ENCODE assay signal across 16 cellular contexts in the genomic region with DNA sequence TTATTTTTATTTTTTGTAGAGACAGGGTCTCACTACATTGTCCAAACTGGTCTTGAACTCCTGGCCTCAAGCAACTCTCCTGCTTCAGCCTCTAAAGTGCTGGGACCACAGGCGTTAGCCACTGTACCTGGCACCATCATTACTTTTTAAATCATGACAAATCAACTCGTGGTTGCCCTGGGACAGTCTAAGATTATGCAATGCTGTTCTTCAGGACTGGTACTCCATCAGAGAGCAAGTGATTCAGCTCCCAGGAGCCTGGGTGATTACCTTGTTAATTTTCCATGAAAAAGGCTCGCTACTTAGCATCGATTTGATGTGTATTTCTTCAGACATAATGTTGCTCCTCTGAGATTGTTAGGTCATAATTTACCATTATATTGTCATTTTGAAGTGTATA.
A peak's percentile ranks its signal among the peaks of the same experiment; 100 is the strongest.
DNase-seq lines count a peak whose midpoint lies in the region; FAIRE-seq and TF ChIP-seq lines count a peak whose summit lies in the region.
"Had no signal": no experiment of that assay in that cellular context is flagged by ENCODE, and none has a peak within 500 bp of the region (broad histone marks: within the 10 kb centered on the region; RNA-seq: fewer than 3 reads in every experiment).

No MANE protein-coding gene starts in this region.

- in situ Hi-C loops in mammary epithelial cell (cut with MboI; ENCODE audit: low sequenced_read_pairs in 2 of 2), result no loop called here

- no peak overlapping the region for H2AFZ ChIP-seq in mammary epithelial cell (ENCODE audit: low read depth, low read length)

- FAIRE-seq in urothelium cell line (lab: Jason Lieb, UNC), result peak; percentile 42
- FAIRE-seq: HepG2 had no signal

- dilution Hi-C loops in mammary epithelial cell (cut with HindIII; ENCODE audit: low sequenced_read_pairs), result no loop called here

- H3K9me3 ChIP-seq in mammary epithelial cell (replicated peaks; ENCODE audit: insufficient read depth, low read length), result no peaks in the 10 kb centered on the region

- no peaks in the 10 kb centered on the region for H3K4me1 ChIP-seq in mammary epithelial cell (ENCODE audit: insufficient read depth, low read length)

- no peak overlapping the region for H3K27ac ChIP-seq in mammary epithelial cell (ENCODE audit: insufficient read depth, low read depth, low read length)
- no peak overlapping the region for H3K27ac ChIP-seq in epithelial cell of prostate
- H3K27ac ChIP-seq: BLaER1 treated with 17β-estradiol and CSF1 and Interleukin-3, amounts not matched to agents 10 nM and 100 nM had no signal

- H3K4me2 ChIP-seq in mammary epithelial cell (ENCODE audit: insufficient read depth, low read depth, low read length), result no peak overlapping the region
- H3K4me2 ChIP-seq: BLaER1 treated with 17β-estradiol and CSF1 and Interleukin-3, amounts not matched to agents 10 nM and 100 nM had no signal

- no peaks in the 10 kb centered on the region for H3K27me3 ChIP-seq in mammary epithelial cell (ENCODE audit: insufficient read depth, low read length)
- no peaks in the 10 kb centered on the region for H3K27me3 ChIP-seq in kidney epithelial cell (ENCODE audit: control insufficient read depth, insufficient read depth, low read length)
- H3K27me3 ChIP-seq: BLaER1 treated with 17β-estradiol and CSF1 and Interleukin-3, amounts not matched to agents 10 nM and 100 nM had no signal

- H3K36me3 ChIP-seq in mammary epithelial cell (ENCODE audit: insufficient read depth, low read length) (no peaks in the 10 kb centered on the region), kidney epithelial cell (ENCODE audit: control insufficient read depth, insufficient read depth, low read length) (no peaks in the 10 kb centered on the region)
- H3K36me3 ChIP-seq: BLaER1 treated with 17β-estradiol and CSF1 and Interleukin-3, amounts not matched to agents 10 nM and 100 nM had no signal

- H3K79me2 ChIP-seq in mammary epithelial cell (ENCODE audit: insufficient read depth, low read length), result no peaks in the 10 kb centered on the region

- intact Hi-C loops in mammary epithelial cell (cut with micrococcal nuclease), result no loop called here

- CTCF ChIA-PET in mammary epithelial cell (lab: Charles Lee; ENCODE audit: low non-redundant PET), result no interaction called here

- no peak for TF ChIP-seq CTCF in mammary epithelial cell (conservative IDR thresholded peaks at IDR 0.05 in 1 of 2, IDR thresholded peaks at IDR 0.05 in 1 of 2; ENCODE audit: extremely low read depth in 1 of 2, insufficient read depth in 1 of 2, low read depth in 1 of 2, low read length in 2 of 2)
- no peak for TF ChIP-seq CTCF in kidney epithelial cell (IDR thresholded peaks at IDR 0.05; ENCODE audit: insufficient read depth, low read length, poor library complexity, severe bottlenecking)

- no TSS peak for BruUV-seq in mammary epithelial cell (replicated peaks; lab: Mats Ljungman, UMichigan)

- H3K9ac ChIP-seq in mammary epithelial cell (ENCODE audit: insufficient read depth, low read length), result no peak overlapping the region
- H3K9ac ChIP-seq: BLaER1 treated with 17β-estradiol and CSF1 and Interleukin-3, amounts not matched to agents 10 nM and 100 nM had no signal

- H4K20me1 ChIP-seq in mammary epithelial cell (ENCODE audit: insufficient read depth, low read length), result no peaks in the 10 kb centered on the region
- H4K20me1 ChIP-seq: BLaER1 treated with 17β-estradiol and CSF1 and Interleukin-3, amounts not matched to agents 10 nM and 100 nM had no signal

- DNase-seq in mammary epithelial cell (peak; percentile 37), epithelial cell of prostate (ENCODE audit: low read depth, low spot score) (peak; percentile 2), kidney epithelial cell (ENCODE audit: low read depth) (peak; percentile 21), urothelium cell line (ENCODE audit: low spot score) (no peak), HT-29 (ENCODE audit: low spot score) (no peak), germinal center (ENCODE audit: low spot score) (no peak)
- DNase-seq in NK-92 treated with Interleukin-12 subunit alpha and Interleukin-12 subunit beta, amount 100 ng/mL, for 24 hours (lab: John Stamatoyannopoulos, UW), result no peak
- DNase-seq: Calu3; CD8-positive, alpha-beta T cell; DMS79 treated with DMSO at 0.1 percent for 48 hours; GF-D8; GOT3; H7; HFFc6 had no signal

- H3K4me3 ChIP-seq in mammary epithelial cell (replicated peaks in 1 of 3; ENCODE audit: insufficient read depth in 1 of 3, low read depth in 2 of 3, low read length in 3 of 3) (no peak overlapping the region), kidney epithelial cell (ENCODE audit: low read depth, low read length) (no peak overlapping the region)
- H3K4me3 ChIP-seq: BLaER1 treated with 17β-estradiol and CSF1 and Interleukin-3, amounts not matched to agents 10 nM and 100 nM had no signal

- WGBS in mammary epithelial cell (ENCODE audit: low coverage, missing lambda C conversion rate), result 49% methylated on average over 4 of the region's 4 CpGs

Comparison
In these comparisons a context has a peak if more than half of its experiments do, and no peak if none do; other contexts are left out.
1. DNase-seq: peak in mammary epithelial cell (single experiment), epithelial cell of prostate (single experiment) and kidney epithelial cell (single experiment); none in urothelium cell line (single experiment), NK-92 treated with Interleukin-12 subunit alpha and Interleukin-12 subunit beta, amount 100 ng/mL, for 24 hours (single experiment), HT-29 (single experiment) and germinal center (single experiment).